Comparison of ENCODE assay signal across 1 cellular context in genomic region chr20:23068283-23068682, GRCh38.
TF ChIP-seq lines count a peak whose summit lies in the region.

No MANE protein-coding gene starts in this region.

TF ChIP-seq in GM12878, 131 proteins besides CTCF, POLR2A, EP300 and RAD21:
- TF ChIP-seq MTA3 (IDR thresholded peaks at IDR 0.05; ENCODE audit: borderline replicate concordance, low read length) (no peak), ZBTB33 (IDR thresholded peaks at IDR 0.05) (no peak), CREM (IDR thresholded peaks at IDR 0.05; ENCODE audit: low read depth) (no peak), ZBED1 (IDR thresholded peaks at IDR 0.05; ENCODE audit: borderline replicate concordance) (no peak), IKZF1 (conservative IDR thresholded peaks at IDR 0.05) (0 out of 2 replicates have a peak, but pooled peaks have one; percentile 21), PBX3 (IDR thresholded peaks at IDR 0.05; ENCODE audit: insufficient replicate concordance, low read depth, low read length) (no peak), JUNB (IDR thresholded peaks at IDR 0.05) (peak; percentile 78), CHD2 (IDR thresholded peaks at IDR 0.05; ENCODE audit: borderline replicate concordance, low read depth, low read length) (no peak), CEBPZ (IDR thresholded peaks at IDR 0.05; ENCODE audit: low read depth, low read length) (no peak), MYB (IDR thresholded peaks at IDR 0.05; ENCODE audit: borderline replicate concordance, low read depth, low read length) (no peak), CHD1 (IDR thresholded peaks at IDR 0.05; ENCODE audit: low read depth, low read length) (no peak), ZNF384 (IDR thresholded peaks at IDR 0.05; ENCODE audit: borderline replicate concordance, low read depth, low read length) (no peak), MTA2 (IDR thresholded peaks at IDR 0.05; ENCODE audit: low read depth) (peak; percentile 80), ZNF217 (IDR thresholded peaks at IDR 0.05) (no peak), POU2F2 (IDR thresholded peaks at IDR 0.05; ENCODE audit: borderline replicate concordance, low read depth, low read length) (no peak), PAX8 (IDR thresholded peaks at IDR 0.05) (no peak), BHLHE40 (IDR thresholded peaks at IDR 0.05; ENCODE audit: borderline replicate concordance in 1 of 2, low read depth in 2 of 2, low read length in 1 of 2) (no peak), YY1 (IDR thresholded peaks at IDR 0.05; ENCODE audit: low read depth, low read length) (no peak), NBN (IDR thresholded peaks at IDR 0.05) (no peak), FOXM1 (IDR thresholded peaks at IDR 0.05; ENCODE audit: low read depth, low read length) (no peak), ELK1 (IDR thresholded peaks at IDR 0.05; ENCODE audit: low read depth, low read length) (no peak), MEF2A (IDR thresholded peaks at IDR 0.05; ENCODE audit: insufficient read depth, low read depth, low read length) (0 out of 2 replicates have a peak, but pooled peaks have one; percentile 34), NFIC (IDR thresholded peaks at IDR 0.05; ENCODE audit: low read depth, low read length) (no peak), RB1 (IDR thresholded peaks at IDR 0.05; ENCODE audit: borderline replicate concordance) (no peak), BCL11A (IDR thresholded peaks at IDR 0.05; ENCODE audit: low read depth, low read length) (peak; percentile 33; the same call in 1 of the 2 replicates), STAT1 (conservative IDR thresholded peaks at IDR 0.05) (no peak), SIX5 (IDR thresholded peaks at IDR 0.05; ENCODE audit: low read depth, low read length, severe bottlenecking) (no peak), IRF4 (IDR thresholded peaks at IDR 0.05; ENCODE audit: low read depth, low read length) (0 out of 2 replicates have a peak, but pooled peaks have one; percentile 27)
TF ChIP-seq in GM12878: peak in this region for 6.
